Comparison of ENCODE assay signal across 26 cellular contexts in the genomic region with DNA sequence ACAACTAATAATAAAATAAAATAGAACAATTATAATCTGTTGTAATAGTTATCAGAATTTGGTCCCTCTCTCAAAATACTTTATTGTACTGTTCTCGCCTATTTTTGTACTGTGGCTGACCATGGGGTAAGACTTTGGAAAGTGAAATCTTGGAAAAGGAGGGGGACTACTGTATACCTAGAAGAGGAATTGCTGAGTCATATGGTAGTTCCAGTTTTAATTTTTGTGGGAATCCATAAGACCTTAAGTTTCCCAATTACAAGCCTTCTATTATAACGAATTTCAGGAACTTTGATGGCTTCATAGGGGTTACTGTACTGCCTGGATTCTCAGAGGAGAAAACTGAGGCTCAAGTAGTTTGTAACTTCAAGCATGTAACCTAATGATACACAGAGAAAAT.
"Had no signal": no experiment of that assay in that cellular context is flagged by ENCODE, and none has a peak within 500 bp of the region (broad histone marks: within the 10 kb centered on the region; RNA-seq: fewer than 3 reads in every experiment).

No MANE protein-coding gene starts in this region.

- DNase-seq: activated CD4-positive, alpha-beta T cell treated with anti-CD3 and anti-CD28 coated beads for 1 hour; activated CD4-positive, alpha-beta T cell treated with anti-CD3 and anti-CD28 coated beads, Interleukin-2, amount 50 U/mL, for 1 hour; activated effector memory CD4-positive, alpha-beta T cell treated with Interleukin-2 at 50 U/mL for 16 hours; activated naive CD4-positive, alpha-beta T cell treated with anti-CD3 and anti-CD28 coated beads for 36 hours; activated naive CD8-positive, alpha-beta T cell treated with anti-CD3 and anti-CD28 coated beads, Interleukin-2, amount 50 U/mL, for 24 hours; activated T-cell treated with anti-CD3 and anti-CD28 coated beads, Interleukin-2, amount 50 U/mL, for 4 hours; body of pancreas; effector CD4-positive, alpha-beta T cell; erythroblast; foreskin keratinocyte; glutamatergic neuron; hippocampal formation; kidney glomerular epithelial cell; left lung; naive thymus-derived CD8-positive, alpha-beta T cell; stimulated activated CD4-positive, alpha-beta T cell treated with anti-CD3 and anti-CD28 coated beads, Interleukin-4, amount 100 ng/mL, for 24 hours; stimulated activated naive CD8-positive, alpha-beta T cell treated with anti-CD3 and anti-CD28 coated beads, Interleukin-15, Interleukin-2, amounts not matched to agents 100 U/mL and 50 U/mL, for 24 hours; substantia nigra; T-helper 1 cell; thyroid gland; WERI-Rb-1 had no signal

- H3K9me3 ChIP-seq: body of pancreas, left lung, right atrium auricular region, thyroid gland had no signal

- ATAC-seq: activated naive CD8-positive, alpha-beta T cell treated with anti-CD3 and anti-CD28 coated beads, Interleukin-2, amount 50 U/mL, for 24 hours; activated T-cell treated with anti-CD3 and anti-CD28 coated beads, Interleukin-2, amount 50 U/mL, for 4 hours; body of pancreas; foreskin keratinocyte; left lung; naive thymus-derived CD8-positive, alpha-beta T cell; stimulated activated naive CD8-positive, alpha-beta T cell treated with anti-CD3 and anti-CD28 coated beads, Interleukin-15, Interleukin-2, amounts not matched to agents 100 U/mL and 50 U/mL, for 24 hours had no signal

- H3K27ac Mint-ChIP-seq: activated naive CD8-positive, alpha-beta T cell treated with anti-CD3 and anti-CD28 coated beads, Interleukin-2, amount 50 U/mL, for 24 hours; dendritic cell treated with granulocyte-macrophage colony-stimulating factor and Interleukin-4, amounts not matched to agents 40 ng/mL and 50 ng/mL, for 4 days had no signal

- H3K9me3 Mint-ChIP-seq: activated naive CD4-positive, alpha-beta T cell treated with anti-CD3 and anti-CD28 coated beads for 36 hours; activated naive CD8-positive, alpha-beta T cell treated with anti-CD3 and anti-CD28 coated beads, Interleukin-2, amount 50 U/mL, for 24 hours; activated T-cell treated with anti-CD3 and anti-CD28 coated beads, Interleukin-2, amount 50 U/mL, for 4 hours; dendritic cell treated with granulocyte-macrophage colony-stimulating factor and Interleukin-4, amounts not matched to agents 40 ng/mL and 50 ng/mL, for 4 days; naive thymus-derived CD8-positive, alpha-beta T cell had no signal

- FAIRE-seq: TTC549 had no signal

- H3K27me3 ChIP-seq: body of pancreas, cardiac muscle cell, foreskin keratinocyte, left lung, right atrium auricular region, thyroid gland had no signal

- H3K27me3 Mint-ChIP-seq: activated naive CD8-positive, alpha-beta T cell treated with anti-CD3 and anti-CD28 coated beads, Interleukin-2, amount 50 U/mL, for 24 hours; dendritic cell treated with granulocyte-macrophage colony-stimulating factor and Interleukin-4, amounts not matched to agents 40 ng/mL and 50 ng/mL, for 4 days; naive thymus-derived CD8-positive, alpha-beta T cell; progenitor cell of endocrine pancreas had no signal

- H3K4me3 Mint-ChIP-seq: activated naive CD4-positive, alpha-beta T cell treated with anti-CD3 and anti-CD28 coated beads for 36 hours; activated naive CD8-positive, alpha-beta T cell treated with anti-CD3 and anti-CD28 coated beads, Interleukin-2, amount 50 U/mL, for 24 hours; activated T-cell treated with anti-CD3 and anti-CD28 coated beads, Interleukin-2, amount 50 U/mL, for 4 hours; dendritic cell treated with granulocyte-macrophage colony-stimulating factor and Interleukin-4, amounts not matched to agents 40 ng/mL and 50 ng/mL, for 4 days; naive thymus-derived CD8-positive, alpha-beta T cell had no signal

- H3K4me3 ChIP-seq: body of pancreas, cardiac muscle cell, left lung, right atrium auricular region, thyroid gland had no signal

- H3K4me1 ChIP-seq: foreskin keratinocyte, left lung, thyroid gland had no signal

- H3K27ac ChIP-seq: body of pancreas, cardiac muscle cell, foreskin keratinocyte, left lung, thyroid gland, WERI-Rb-1 had no signal
